19 cellular contexts compared by ENCODE assay signal in the genomic region with DNA sequence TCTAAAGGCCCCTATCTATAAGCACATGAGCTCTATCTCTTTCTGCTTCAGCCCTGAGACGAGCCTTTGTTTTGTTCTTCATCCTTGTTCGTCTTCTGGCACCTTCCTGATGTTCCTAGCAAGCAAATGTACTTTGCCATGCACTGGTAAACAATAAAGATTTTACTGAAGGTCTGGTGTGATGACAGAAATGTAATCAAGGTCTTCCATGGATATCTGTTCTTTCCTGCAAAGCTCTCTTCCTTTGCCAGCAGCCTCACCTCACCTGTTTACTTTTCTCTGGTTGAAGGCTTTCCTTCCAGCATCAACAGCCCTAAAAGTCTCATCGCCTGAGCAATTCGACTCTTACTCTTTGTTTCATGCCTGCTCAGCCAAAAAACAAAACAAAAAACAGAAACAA.
DNase-seq lines count a peak whose midpoint lies in the region; ATAC-seq, FAIRE-seq and TF ChIP-seq lines count a peak whose summit lies in the region.
"Had no signal": no experiment of that assay in that cellular context is flagged by ENCODE, and none has a peak within 500 bp of the region (broad histone marks: within the 10 kb centered on the region; RNA-seq: fewer than 3 reads in every experiment).

No MANE protein-coding gene starts in this region.

- H3K14ac ChIP-seq in H1 (ENCODE audit: insufficient read length) = no peak overlapping the region

- peaks cover 7% of the 10 kb centered on the region for H3K4me1 Mint-ChIP-seq in stimulated activated memory B cell treated with anti-CD40 and anti-IgM and Interleukin-4, amounts not matched to agents 10 μg/mL and 1 μg/mL and 100 μg/mL, for 72 hours

- H2AK5ac ChIP-seq in H1 (ENCODE audit: low read depth, low read length) = no peak overlapping the region

- no peaks in the 10 kb centered on the region for H3K36me3 Mint-ChIP-seq in stimulated activated memory B cell treated with anti-CD40 and anti-IgM and Interleukin-4, amounts not matched to agents 10 μg/mL and 1 μg/mL and 100 μg/mL, for 72 hours
- H3K36me3 Mint-ChIP-seq: CD8-positive, alpha-beta memory T cell; T-cell had no signal

- WGBS in H1 (ENCODE audit: extremely low coverage in 1 of 2, insufficient coverage in 1 of 2, insufficient read length in 1 of 2, insufficient replicate concordance in 2 of 2, low coverage in 1 of 2, low lambda C conversion rate in 2 of 2, missing lambda C conversion rate in 1 of 2), 2 experiments = 82% methylated on average over 4 of the region's 4 CpGs; no CpG with 5 or more reads in 1 of the 2 experiments
- WGBS in thyroid gland, 2 donors = 38 to 44% methylated on average over 4 of the region's 4 CpGs

- H2BK5ac ChIP-seq in H1 (ENCODE audit: low read depth, low read length) = no peak overlapping the region

- no peak overlapping the region for H3K4me3 Mint-ChIP-seq in stimulated activated memory B cell treated with anti-CD40 and anti-IgM and Interleukin-4, amounts not matched to agents 10 μg/mL and 1 μg/mL and 100 μg/mL, for 72 hours
- H3K4me3 Mint-ChIP-seq: CD8-positive, alpha-beta memory T cell; T-cell had no signal

- no peak overlapping the region for H4K5ac ChIP-seq in H1 (ENCODE audit: insufficient read length, low read depth, low read length)

- no peaks in the 10 kb centered on the region for H3K27me3 ChIP-seq in H1 (replicated peaks in 1 of 4; ENCODE audit: control insufficient read depth in 3 of 4, extremely low read depth in 1 of 4, insufficient read depth in 3 of 4, low read length in 3 of 4)
- H3K27me3 ChIP-seq in thyroid gland = no peaks in the 10 kb centered on the region
- H3K27me3 ChIP-seq: BLaER1 treated with 17β-estradiol and CSF1 and Interleukin-3, amounts not matched to agents 10 nM and 100 nM had no signal

- no peak overlapping the region for H3K27ac Mint-ChIP-seq in stimulated activated memory B cell treated with anti-CD40 and anti-IgM and Interleukin-4, amounts not matched to agents 10 μg/mL and 1 μg/mL and 100 μg/mL, for 72 hours
- H3K27ac Mint-ChIP-seq: T-cell had no signal

- no peaks in the 10 kb centered on the region for H3K79me2 ChIP-seq in H1 (ENCODE audit: control insufficient read depth in 1 of 2, insufficient read depth in 2 of 2, low read length in 2 of 2)

- H3K4me3 ChIP-seq in LNCaP clone FGC (ENCODE audit: low read depth, low read length) (no peak overlapping the region), H1 (ENCODE audit: extremely low read depth in 1 of 4, insufficient read depth in 2 of 4, low read depth in 3 of 4, low read length in 4 of 4) (no peak overlapping the region), thyroid gland (replicated peaks in 1 of 3) (no peak overlapping the region)
- H3K4me3 ChIP-seq: A549; BLaER1 treated with 17β-estradiol and CSF1 and Interleukin-3, amounts not matched to agents 10 nM and 100 nM; K562 had no signal

- H4K20me1 ChIP-seq in H1 (replicated peaks in 1 of 2; ENCODE audit: control insufficient read depth in 1 of 2, insufficient read depth in 2 of 2, low read length in 2 of 2) = no peaks in the 10 kb centered on the region
- H4K20me1 ChIP-seq: BLaER1 treated with 17β-estradiol and CSF1 and Interleukin-3, amounts not matched to agents 10 nM and 100 nM had no signal

- no peaks in the 10 kb centered on the region for H3K23me2 ChIP-seq in H1 (ENCODE audit: low read depth, low read length)

- no peak for ATAC-seq in stimulated activated memory B cell treated with anti-CD40 and anti-IgM and Interleukin-4, amounts not matched to agents 10 μg/mL and 1 μg/mL and 100 μg/mL, for 72 hours
- ATAC-seq: A549, HCT116, K562, T-cell had no signal

- no peak for TF ChIP-seq RAD21 in H1 (IDR thresholded peaks at IDR 0.05 in 1 of 2, conservative IDR thresholded peaks at IDR 0.05 in 1 of 2; ENCODE audit: low read depth in 2 of 2, low read length in 2 of 2)

- no peak overlapping the region for H3K23ac ChIP-seq in H1 (ENCODE audit: insufficient read length)

- CTCF ChIA-PET in H1 (lab: Charles Lee; ENCODE audit: partially characterized antibody) = interaction anchor here (1.0 kb wide), 1 partner anchor 91 kb away, joined by 3 read pairs; no protein-coding TSS in a partner anchor

- peaks cover 9% of the 10 kb centered on the region for H3K27me3 Mint-ChIP-seq in stimulated activated memory B cell treated with anti-CD40 and anti-IgM and Interleukin-4, amounts not matched to agents 10 μg/mL and 1 μg/mL and 100 μg/mL, for 72 hours
- H3K27me3 Mint-ChIP-seq: T-cell had no signal

- H3K4ac ChIP-seq in H1 (replicated peaks; ENCODE audit: insufficient read length, low read depth, low read length) = no peak overlapping the region

- intact Hi-C loops in thyroid gland (cut with DNase I) = no loop called here

- H3K9ac ChIP-seq in H1 (replicated peaks in 1 of 4; ENCODE audit: extremely low read depth in 1 of 4, low read depth in 3 of 4, low read length in 3 of 4) = no peak overlapping the region
- H3K9ac ChIP-seq: BLaER1 treated with 17β-estradiol and CSF1 and Interleukin-3, amounts not matched to agents 10 nM and 100 nM had no signal

- H3K56ac ChIP-seq in H1 (replicated peaks; ENCODE audit: insufficient read length, low read depth, low read length) = no peak overlapping the region

- no peaks in the 10 kb centered on the region for H3K4me1 ChIP-seq in H1 (replicated peaks in 1 of 4; ENCODE audit: control insufficient read depth in 3 of 4, insufficient read depth in 4 of 4, low read length in 3 of 4)
- H3K4me1 ChIP-seq in thyroid gland = peaks cover 0 to 9% of the 10 kb centered on the region in 2 donors
- H3K4me1 ChIP-seq: A549 had no signal

- no peak overlapping the region for H4K8ac ChIP-seq in H1 (ENCODE audit: extremely low read depth, insufficient read depth, low read length)

- TF ChIP-seq CTCF in LNCaP clone FGC (IDR thresholded peaks at IDR 0.05; ENCODE audit: control insufficient read depth, extremely low read depth, insufficient read depth) (no peak), H1 (IDR thresholded peaks at IDR 0.05; ENCODE audit: control extremely low read depth in 1 of 3, insufficient read depth in 1 of 3, low read depth in 1 of 3, low read length in 3 of 3) (no peak), thyroid gland (IDR thresholded peaks at IDR 0.05) (no peak), GM13977 (IDR thresholded peaks at IDR 0.05; ENCODE audit: extremely low read depth, insufficient read depth, missing control alignments) (no peak)

- peak overlapping the region; percentile 53; the same call in 1 of the 2 replicates for H2AFZ ChIP-seq in H1 (ENCODE audit: low read length)

- peak; percentile 63 for DNase-seq in NCI-H510A treated with DMSO at 0.1 percent for 48 hours (lab: John Stamatoyannopoulos, UW)
- no peak for DNase-seq in NCI-H510A (lab: John Stamatoyannopoulos, UW)
- DNase-seq in LNCaP clone FGC (ENCODE audit: low read depth) = peak; percentile 98
- no peak for DNase-seq in H1 (ENCODE audit: low read depth in 1 of 2, low spot score in 2 of 2)
- peak; percentile 20 to 45 for DNase-seq in thyroid gland
- DNase-seq in GM13977 (ENCODE audit: low spot score) = no peak
- DNase-seq: CD8-positive, alpha-beta memory T cell; DND-41; NCI-H1694 treated with DMSO at 0.1 percent for 48 hours; NCI-H446 treated with DMSO at 0.1 percent for 48 hours; NCI-H748 treated with DMSO at 0.1 percent for 48 hours; OCI-M1; SHP77; T-cell had no signal

- no peak overlapping the region for H2BK12ac ChIP-seq in H1 (ENCODE audit: low read depth, low read length)

- H3K4me2 ChIP-seq in H1 (ENCODE audit: insufficient read depth in 1 of 2, low read depth in 2 of 2, low read length in 2 of 2) = no peak overlapping the region
- H3K4me2 ChIP-seq: A549; BLaER1 treated with 17β-estradiol and CSF1 and Interleukin-3, amounts not matched to agents 10 nM and 100 nM had no signal

- POLR2A ChIA-PET in H1 (lab: Charles Lee; ENCODE audit: partially characterized antibody) = no interaction called here

- in situ Hi-C loops in GM13977 (cut with MboI; ENCODE audit: low pct_unique_long_range_greater_than_20kb, low sequenced_read_pairs, unreplicated experiment) = no loop called here

- no peaks in the 10 kb centered on the region for H3K36me3 ChIP-seq in H1 (ENCODE audit: control insufficient read depth in 2 of 4, insufficient read depth in 4 of 4, low read length in 3 of 4)
- no peaks in the 10 kb centered on the region for H3K36me3 ChIP-seq in thyroid gland
- H3K36me3 ChIP-seq: BLaER1 treated with 17β-estradiol and CSF1 and Interleukin-3, amounts not matched to agents 10 nM and 100 nM had no signal

- TF ChIP-seq POLR2A in H1 (IDR thresholded peaks at IDR 0.05; ENCODE audit: control extremely low read depth in 1 of 2, low read depth in 2 of 2, low read length in 2 of 2) (no peak), thyroid gland (IDR thresholded peaks at IDR 0.05) (no peak)

- no peaks in the 10 kb centered on the region for H3K9me3 Mint-ChIP-seq in stimulated activated memory B cell treated with anti-CD40 and anti-IgM and Interleukin-4, amounts not matched to agents 10 μg/mL and 1 μg/mL and 100 μg/mL, for 72 hours
- H3K9me3 Mint-ChIP-seq: CD8-positive, alpha-beta memory T cell; T-cell had no signal

- TF ChIP-seq EP300 in H1 (IDR thresholded peaks at IDR 0.05; ENCODE audit: borderline replicate concordance in 1 of 2, low read depth in 2 of 2, low read length in 2 of 2) = no peak

- H3K27ac ChIP-seq in H1 (ENCODE audit: low read depth, low read length) = no peak overlapping the region
- H3K27ac ChIP-seq in thyroid gland = no peak overlapping the region
- H3K27ac ChIP-seq: A549; BLaER1 treated with 17β-estradiol and CSF1 and Interleukin-3, amounts not matched to agents 10 nM and 100 nM had no signal

- H4K91ac ChIP-seq in H1 (replicated peaks; ENCODE audit: insufficient read length, low read length) = no peak overlapping the region

- no peak for FAIRE-seq in H1 (lab: Jason Lieb, UNC)
- FAIRE-seq: A549, K562 had no signal

- H2BK120ac ChIP-seq in H1 (replicated peaks; ENCODE audit: low read depth, low read length) = no peak overlapping the region

- no peak overlapping the region for H2BK15ac ChIP-seq in H1 (ENCODE audit: low read length)

- H3K79me1 ChIP-seq in H1 (ENCODE audit: low read depth, low read length) = no peaks in the 10 kb centered on the region

- no peak overlapping the region for H3K18ac ChIP-seq in H1 (ENCODE audit: extremely low read depth, low read length)

- no peak overlapping the region for H2BK20ac ChIP-seq in H1 (ENCODE audit: low read length)

- H3K9me3 ChIP-seq in H1 (ENCODE audit: insufficient read depth in 2 of 2, low read depth in 1 of 2, low read length in 1 of 2) (no peaks in the 10 kb centered on the region), thyroid gland (no peaks in the 10 kb centered on the region)
- H3K9me3 ChIP-seq: A549 had no signal

TF ChIP-seq in H1, 55 proteins besides CTCF, POLR2A, EP300 and RAD21:
- TF ChIP-seq EGR1 (IDR thresholded peaks at IDR 0.05; ENCODE audit: borderline replicate concordance, low read depth, low read length) = no peak
- TF ChIP-seq CHD1 (IDR thresholded peaks at IDR 0.05; ENCODE audit: low read depth, low read length) = no peak
- TF ChIP-seq TAF1 (IDR thresholded peaks at IDR 0.05; ENCODE audit: low read depth, low read length) = no peak
- TF ChIP-seq NANOG (IDR thresholded peaks at IDR 0.05; ENCODE audit: insufficient read depth, low read depth, low read length, poor library complexity, severe bottlenecking) = no peak
- no peak for TF ChIP-seq SP2 (IDR thresholded peaks at IDR 0.05; ENCODE audit: low read length)
- no peak for TF ChIP-seq FOSL1 (IDR thresholded peaks at IDR 0.05; ENCODE audit: insufficient read depth, low read depth, low read length)
- no peak for TF ChIP-seq CBX8 (IDR thresholded peaks at IDR 0.05; ENCODE audit: borderline replicate concordance, low read depth, low read length)

Comparison
In these comparisons a context has a peak if more than half of its experiments do, and no peak if none do; other contexts are left out.
1. DNase-seq: peak in NCI-H510A treated with DMSO at 0.1 percent for 48 hours (single experiment), LNCaP clone FGC (single experiment) and thyroid gland (2 of 2); none in NCI-H510A (single experiment), H1 (0 of 2) and GM13977 (single experiment).